ENCODE assay signal across 23 cellular contexts in genomic region chr6:79062708-79063107, GRCh38.
"Had no signal": no experiment of that assay in that cellular context is flagged by ENCODE, and none has a peak within 500 bp of the region (broad histone marks: within the 10 kb centered on the region; RNA-seq: fewer than 3 reads in every experiment).

No MANE protein-coding gene starts in this region.

- FAIRE-seq: endothelial cell of umbilical vein, urothelium cell line had no signal

- H3K4me1 ChIP-seq: foreskin keratinocyte, testis had no signal

- H3K9ac ChIP-seq: parathyroid adenoma had no signal

- H3K9me3 ChIP-seq: esophagus muscularis mucosa, gastroesophageal sphincter, heart left ventricle, neutrophil, sigmoid colon, stomach, testis, tibial artery, upper lobe of left lung had no signal

- H3K4me3 ChIP-seq: coronary artery, esophagus muscularis mucosa, gastroesophageal sphincter, heart left ventricle, hepatocyte, lung, sigmoid colon, stomach, testis, tibial artery, upper lobe of left lung had no signal

- DNase-seq: dermis blood vessel endothelial cell; effector memory CD4-positive, alpha-beta T cell; foreskin keratinocyte; heart left ventricle; kidney; natural killer cell; sigmoid colon; stimulated activated CD4-positive, alpha-beta T cell treated with anti-CD3 and anti-CD28 coated beads, Interleukin-2, amount 100 ng/mL, for 24 hours; stimulated activated CD4-positive, alpha-beta T cell treated with anti-CD3 and anti-CD28 coated beads, Interleukin-4, amount 100 ng/mL, for 24 hours; stimulated activated naive CD4-positive, alpha-beta T cell treated with Interleukin-2 at 50 U/mL for 16 hours; stomach; testis; tibial artery; upper lobe of left lung had no signal

- H3K27me3 ChIP-seq: esophagus muscularis mucosa, foreskin keratinocyte, gastroesophageal sphincter, heart left ventricle, hepatocyte, neutrophil, sigmoid colon, stomach, testis, tibial artery, upper lobe of left lung had no signal

- H3K27ac ChIP-seq: coronary artery, esophagus muscularis mucosa, foreskin keratinocyte, gastroesophageal sphincter, heart left ventricle, hepatocyte, neutrophil, parathyroid adenoma, sigmoid colon, stomach, testis, tibial artery, upper lobe of left lung had no signal
